ENCODE assay signal across 1 cellular context in the genomic region with DNA sequence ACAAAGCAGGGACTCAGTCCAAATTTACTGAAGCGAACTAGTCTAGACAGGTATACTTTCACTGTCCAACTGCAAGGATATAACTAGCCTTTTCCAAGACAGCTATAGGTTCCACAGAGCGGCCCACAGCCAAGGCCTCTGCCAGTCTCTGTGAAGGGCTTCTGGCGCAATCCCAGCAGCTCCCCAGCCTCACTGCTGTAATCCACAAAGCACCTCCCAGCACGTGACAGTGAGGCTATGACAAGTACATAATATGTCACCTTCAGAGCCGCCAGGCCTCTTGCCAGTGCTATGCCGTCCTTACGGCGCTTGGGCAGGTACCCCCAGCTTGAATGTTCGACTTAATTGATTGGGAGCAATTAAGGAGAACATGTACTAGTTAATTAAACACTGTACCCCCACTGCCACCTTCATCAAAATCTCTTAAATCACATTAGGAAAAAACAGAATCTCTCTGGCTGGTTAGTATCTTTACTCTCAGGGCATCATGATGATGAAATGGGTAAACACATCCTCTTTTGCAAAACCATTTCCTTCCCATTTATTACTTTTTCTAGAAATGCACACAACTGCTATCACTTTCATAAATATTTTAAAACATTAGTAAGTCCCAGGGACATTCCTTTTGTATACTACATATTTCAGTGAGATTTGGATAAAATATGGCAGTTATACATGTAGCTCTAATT.
TF ChIP-seq lines count a peak whose summit lies in the region.

No MANE protein-coding gene starts in this region.

TF ChIP-seq in K562, 482 proteins besides CTCF, POLR2A, EP300 and RAD21 (continued from another document):
- no peak for TF ChIP-seq PRDM10 (IDR thresholded peaks at IDR 0.05; ENCODE audit: partially characterized antibody)
